In genomic region chr12:6631549-6631961, GRCh38 we compare ENCODE assay signal across 9 cellular contexts. TPM values are rescaled to one million over a fixed set of nuclear protein-coding genes. Genes with fewer than 3 reads are reported as not detected.
DNase-seq lines count a peak whose midpoint lies in the region; ATAC-seq and TF ChIP-seq lines count a peak whose summit lies in the region.
"Had no signal": no experiment of that assay in that cellular context is flagged by ENCODE, and none has a peak within 500 bp of the region (broad histone marks: within the 10 kb centered on the region; RNA-seq: fewer than 3 reads in every experiment).

No MANE protein-coding gene starts in this region.

- intact Hi-C loops in Right ventricle myocardium inferior (cut with DNase I) (no loop called here), cardiac septum (cut with DNase I) (no loop called here), upper lobe of right lung (cut with DNase I) (no loop called here)

- H3K4ac ChIP-seq in mesendoderm (ENCODE audit: low read depth, low read length): no peak overlapping the region

- H3K4me1 Mint-ChIP-seq in activated naive CD8-positive, alpha-beta T cell treated with anti-CD3 and anti-CD28 coated beads, Interleukin-2, amount 50 U/mL, for 24 hours: peaks cover 87% of the 10 kb centered on the region

- no peak overlapping the region for H3K18ac ChIP-seq in mesendoderm (ENCODE audit: low read length)

- H3K79me2 ChIP-seq in mesendoderm (ENCODE audit: control insufficient read depth, insufficient read depth, low read length): no peaks in the 10 kb centered on the region

- H3K9ac ChIP-seq in mesendoderm (ENCODE audit: low read length): no peak overlapping the region

- peak overlapping the region; percentile 22 for H3K56ac ChIP-seq in mesendoderm (ENCODE audit: low read length)

- no peak overlapping the region for H2BK15ac ChIP-seq in mesendoderm (replicated peaks; ENCODE audit: low read depth)

- TF ChIP-seq CTCF in upper lobe of right lung (IDR thresholded peaks at IDR 0.05): no peak

- no peaks in the 10 kb centered on the region for H3K27me3 Mint-ChIP-seq in activated naive CD8-positive, alpha-beta T cell treated with anti-CD3 and anti-CD28 coated beads, Interleukin-2, amount 50 U/mL, for 24 hours

- H3K27ac Mint-ChIP-seq in activated naive CD8-positive, alpha-beta T cell treated with anti-CD3 and anti-CD28 coated beads, Interleukin-2, amount 50 U/mL, for 24 hours: peak overlapping the region; percentile 98

- H2AK5ac ChIP-seq in mesendoderm (ENCODE audit: low read length): no peak overlapping the region

- H2BK120ac ChIP-seq in mesendoderm (ENCODE audit: low read depth, low read length): no peak overlapping the region

- no peaks in the 10 kb centered on the region for H3K9me3 Mint-ChIP-seq in activated naive CD8-positive, alpha-beta T cell treated with anti-CD3 and anti-CD28 coated beads, Interleukin-2, amount 50 U/mL, for 24 hours

- no peaks in the 10 kb centered on the region for H3K79me1 ChIP-seq in mesendoderm (ENCODE audit: low read length)

- no peaks in the 10 kb centered on the region for H3K36me3 Mint-ChIP-seq in activated naive CD8-positive, alpha-beta T cell treated with anti-CD3 and anti-CD28 coated beads, Interleukin-2, amount 50 U/mL, for 24 hours (ENCODE audit: low read depth)

- H3K27me3 ChIP-seq in mesendoderm (ENCODE audit: insufficient read depth, low read length, poor library complexity) (no peaks in the 10 kb centered on the region), upper lobe of right lung (no peaks in the 10 kb centered on the region)

- peak; percentile 72 for ATAC-seq in Right ventricle myocardium inferior
- ATAC-seq in activated naive CD8-positive, alpha-beta T cell treated with anti-CD3 and anti-CD28 coated beads, Interleukin-2, amount 50 U/mL, for 24 hours: peak; percentile 5
- no peak for ATAC-seq in upper lobe of right lung
- no peak for ATAC-seq in HG02678 (IDR thresholded peaks at IDR 0.05; ENCODE audit: unreplicated experiment)
- ATAC-seq in GM21360 (IDR thresholded peaks at IDR 0.05; ENCODE audit: unreplicated experiment): no peak

- H3K27ac ChIP-seq in mesendoderm (ENCODE audit: low read depth, low read length): no peak overlapping the region
- H3K27ac ChIP-seq in upper lobe of right lung: peak overlapping the region; percentile 17

- peaks cover 8% of the 10 kb centered on the region for H3K4me1 ChIP-seq in mesendoderm (ENCODE audit: control insufficient read depth, low read depth, low read length)
- peaks cover 6% of the 10 kb centered on the region for H3K4me1 ChIP-seq in upper lobe of right lung

- WGBS in mesendoderm (ENCODE audit: extremely low coverage, insufficient coverage, low lambda C conversion rate): no CpG with 5 or more reads among the region's 3 CpGs

- H4K5ac ChIP-seq in mesendoderm (ENCODE audit: low read length): no peak overlapping the region

- no peak overlapping the region for H2BK5ac ChIP-seq in mesendoderm (ENCODE audit: low read length)

- H3K4me3 Mint-ChIP-seq in activated naive CD8-positive, alpha-beta T cell treated with anti-CD3 and anti-CD28 coated beads, Interleukin-2, amount 50 U/mL, for 24 hours: peak overlapping the region; percentile 79

- H3K23ac ChIP-seq in mesendoderm (ENCODE audit: low read length): no peak overlapping the region

- no peak overlapping the region for H3K4me2 ChIP-seq in mesendoderm (ENCODE audit: low read length)

- H3K9me3 ChIP-seq in upper lobe of right lung: no peaks in the 10 kb centered on the region

- no peak overlapping the region for H4K8ac ChIP-seq in mesendoderm (ENCODE audit: low read depth, low read length)

- H3K4me3 ChIP-seq in mesendoderm (ENCODE audit: low read length) (no peak overlapping the region), upper lobe of right lung (peak overlapping the region; percentile 10)

- no peaks in the 10 kb centered on the region for H3K36me3 ChIP-seq in mesendoderm (ENCODE audit: control insufficient read depth, insufficient read depth, low read length)
- H3K36me3 ChIP-seq in upper lobe of right lung: no peaks in the 10 kb centered on the region

- DNase-seq in Right ventricle myocardium inferior (ENCODE audit: missing footprints) (no peak), cardiac septum (ENCODE audit: low spot score) (no peak), mesendoderm (no peak), upper lobe of right lung (no peak), GOT3 (lab: John Stamatoyannopoulos, UW) (no peak)
- peak; percentile 42 for DNase-seq in activated naive CD8-positive, alpha-beta T cell treated with anti-CD3 and anti-CD28 coated beads, Interleukin-2, amount 50 U/mL, for 24 hours
- DNase-seq: amniotic stem cell had no signal

RNA-seq across cellular contexts. Expression of gene LPAR5, which starts 4.2 kb away (rescaled TPM):
- total RNA-seq in Right ventricle myocardium inferior: 7.5 TPM
- 2.6 TPM for total RNA-seq in cardiac septum
- polyA plus RNA-seq in mesendoderm (2013, experiment 1 of 2): 0.37 TPM
- 0.28 TPM for polyA plus RNA-seq in mesendoderm (2013, experiment 2 of 2)
- 2.5 TPM for total RNA-seq in upper lobe of right lung

RNA-seq across cellular contexts. Expression of gene ACRBP, which starts 15.7 kb away (rescaled TPM):
- total RNA-seq in Right ventricle myocardium inferior (1.2 TPM), cardiac septum (1.6 TPM), upper lobe of right lung (3.8 TPM)
- polyA plus RNA-seq in mesendoderm (2013, experiment 1 of 2): 0.38 TPM
- polyA plus RNA-seq in mesendoderm (2013, experiment 2 of 2): 0.55 TPM

RNA-seq across cellular contexts. Expression of gene CHD4, which starts 24.4 kb away (rescaled TPM):
- total RNA-seq in Right ventricle myocardium inferior: 165 TPM
- 186 TPM for total RNA-seq in cardiac septum
- polyA plus RNA-seq in mesendoderm (2013, experiment 1 of 2): 145 TPM
- polyA plus RNA-seq in mesendoderm (2013, experiment 2 of 2): 139 TPM
- total RNA-seq in upper lobe of right lung: 160 TPM

RNA-seq across cellular contexts. Expression of gene ING4, which starts 31.4 kb away (rescaled TPM):
- 21.1 TPM for total RNA-seq in Right ventricle myocardium inferior
- total RNA-seq in cardiac septum: 20.6 TPM
- 11.7 TPM for polyA plus RNA-seq in mesendoderm (2013, experiment 1 of 2)
- polyA plus RNA-seq in mesendoderm (2013, experiment 2 of 2): 11.7 TPM
- 38.0 TPM for total RNA-seq in upper lobe of right lung

RNA-seq across cellular contexts. Expression of gene ZNF384, which starts 57.6 kb away (rescaled TPM):
- total RNA-seq in Right ventricle myocardium inferior (26.0 TPM), cardiac septum (32.7 TPM), upper lobe of right lung (53.6 TPM)
- polyA plus RNA-seq in mesendoderm (2013, experiment 1 of 2): 57.5 TPM
- polyA plus RNA-seq in mesendoderm (2013, experiment 2 of 2): 61.4 TPM

Comparison
In these comparisons a context has a peak if more than half of its experiments do, and no peak if none do; other contexts are left out.
1. ATAC-seq: peak in Right ventricle myocardium inferior (single experiment) and activated naive CD8-positive, alpha-beta T cell treated with anti-CD3 and anti-CD28 coated beads, Interleukin-2, amount 50 U/mL, for 24 hours (single experiment); none in upper lobe of right lung (single experiment), HG02678 (single experiment) and GM21360 (single experiment).